27 cellular contexts compared by ENCODE assay signal in the genomic region with DNA sequence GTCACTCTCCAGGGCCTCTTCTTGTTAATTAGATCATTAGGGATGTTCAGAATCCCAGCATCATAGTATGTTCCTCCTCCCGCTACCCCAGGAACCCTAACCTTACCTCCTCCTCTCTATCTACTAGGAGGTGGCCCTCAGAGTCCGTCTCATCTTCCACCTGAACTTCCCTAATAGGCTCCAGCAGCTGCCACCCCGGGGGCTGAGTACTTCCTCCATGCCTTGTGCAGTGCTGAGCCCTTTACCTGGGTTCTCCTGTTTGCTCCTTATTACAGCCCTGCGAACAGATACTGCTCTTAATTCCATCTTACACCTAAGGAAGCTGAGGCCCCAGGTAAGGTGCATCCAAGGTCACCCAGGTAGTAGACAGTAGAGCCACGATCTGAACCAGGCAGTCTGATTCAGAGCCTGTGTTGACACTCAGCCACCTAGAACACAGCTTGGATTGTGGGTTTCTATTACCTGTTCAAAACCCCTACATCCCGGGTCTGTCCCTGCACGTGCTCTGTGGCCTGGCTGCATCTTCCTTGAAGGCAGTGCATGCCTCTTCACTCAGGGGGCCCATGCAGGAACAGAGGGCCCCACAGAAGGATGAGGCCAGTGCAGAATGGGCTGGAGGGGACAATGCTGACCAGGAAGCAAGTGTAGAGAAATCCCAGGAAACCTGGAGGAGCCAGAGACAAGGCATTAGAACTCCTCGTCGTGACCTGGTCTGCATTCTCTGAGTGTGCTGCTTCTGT. TPM values are rescaled to one million over a fixed set of nuclear protein-coding genes. Genes with fewer than 3 reads are reported as not detected.
DNase-seq lines count a peak whose midpoint lies in the region; ATAC-seq, FAIRE-seq and TF ChIP-seq lines count a peak whose summit lies in the region.
"Had no signal": no experiment of that assay in that cellular context is flagged by ENCODE, and none has a peak within 500 bp of the region (broad histone marks: within the 10 kb centered on the region; RNA-seq: fewer than 3 reads in every experiment).

No MANE protein-coding gene starts in this region.

- ATAC-seq in activated CD8-positive, alpha-beta T cell treated with anti-CD3 and anti-CD28 coated beads, Interleukin-2, amount 10 ng/mL, durations not matched to agents 7 days and 5 days, result no peak
- ATAC-seq in activated CD8-positive, alpha-beta T cell treated with anti-CD3 and anti-CD28 coated beads for 36 hours, result no peak
- no peak for ATAC-seq in GM21447 (IDR thresholded peaks at IDR 0.05; ENCODE audit: unreplicated experiment)
- ATAC-seq: GM23338; Panc1; stimulated activated memory B cell treated with anti-CD40 and anti-IgM and Interleukin-4, amounts not matched to agents 10 μg/mL and 1 μg/mL and 100 μg/mL, for 72 hours had no signal

- WGBS in endodermal cell (ENCODE audit: insufficient coverage in 1 of 2, insufficient read length in 1 of 2), 2 experiments, result 88 to 90% methylated on average over 4 to 9 of the region's 9 CpGs
- WGBS in neuronal stem cell (ENCODE audit: extremely low coverage in 2 of 2, insufficient read length in 2 of 2, insufficient replicate concordance in 1 of 2), 2 donors, result no CpG with 5 or more reads among the region's 9 CpGs

- no peak overlapping the region for H3K4ac ChIP-seq in neuronal stem cell (ENCODE audit: low read length)

- no peaks in the 10 kb centered on the region for H3K27me3 Mint-ChIP-seq in activated CD8-positive, alpha-beta T cell treated with anti-CD3 and anti-CD28 coated beads, Interleukin-2, amount 10 ng/mL, durations not matched to agents 7 days and 5 days (ENCODE audit: low read depth)
- H3K27me3 Mint-ChIP-seq in activated CD8-positive, alpha-beta T cell treated with anti-CD3 and anti-CD28 coated beads for 36 hours, result no peaks in the 10 kb centered on the region
- H3K27me3 Mint-ChIP-seq in CD8-positive, alpha-beta memory T cell, result no peaks in the 10 kb centered on the region
- H3K27me3 Mint-ChIP-seq in endodermal cell (ENCODE audit: insufficient read depth), result no peaks in the 10 kb centered on the region
- H3K27me3 Mint-ChIP-seq: stimulated activated memory B cell treated with anti-CD40 and anti-IgM and Interleukin-4, amounts not matched to agents 10 μg/mL and 1 μg/mL and 100 μg/mL, for 72 hours had no signal

- TF ChIP-seq POLR2A in H54 (IDR thresholded peaks at IDR 0.05; ENCODE audit: low read depth, low read length), result no peak

- no peak overlapping the region for H3K27ac ChIP-seq in CD8-positive, alpha-beta memory T cell (ENCODE audit: low read depth, low read length)
- no peak overlapping the region for H3K27ac ChIP-seq in endodermal cell (ENCODE audit: low read depth, low read length)
- H3K27ac ChIP-seq in neuronal stem cell (replicated peaks; ENCODE audit: low read length), result no peak overlapping the region
- H3K27ac ChIP-seq: uterus had no signal

- H3K14ac ChIP-seq in neuronal stem cell (ENCODE audit: low read length), result no peak overlapping the region

- POLR2A ChIA-PET in activated CD8-positive, alpha-beta T cell treated with anti-CD3 and anti-CD28 coated beads, Interleukin-2, amount 10 ng/mL, durations not matched to agents 7 days and 5 days (lab: Charles Lee), result no interaction called here
- POLR2A ChIA-PET in activated CD8-positive, alpha-beta T cell treated with anti-CD3 and anti-CD28 coated beads for 36 hours (lab: Charles Lee), result interaction anchor here (0.7 to 1.5 kb wide), 3 partner anchors 26 to 230 kb away, joined by 3 read pairs; no protein-coding TSS in a partner anchor
- POLR2A ChIA-PET in CD8-positive, alpha-beta memory T cell (lab: Charles Lee), result no interaction called here

- H3K4me3 Mint-ChIP-seq in activated CD8-positive, alpha-beta T cell treated with anti-CD3 and anti-CD28 coated beads, Interleukin-2, amount 10 ng/mL, durations not matched to agents 7 days and 5 days, result no peak overlapping the region
- no peak overlapping the region for H3K4me3 Mint-ChIP-seq in activated CD8-positive, alpha-beta T cell treated with anti-CD3 and anti-CD28 coated beads for 36 hours
- peak overlapping the region in 6 of 7 donors; percentile 27 to 79 (median 63) for H3K4me3 Mint-ChIP-seq in CD8-positive, alpha-beta memory T cell
- H3K4me3 Mint-ChIP-seq in endodermal cell, result no peak overlapping the region
- H3K4me3 Mint-ChIP-seq: GM23338; stimulated activated memory B cell treated with anti-CD40 and anti-IgM and Interleukin-4, amounts not matched to agents 10 μg/mL and 1 μg/mL and 100 μg/mL, for 72 hours had no signal

- no peak overlapping the region for H2BK12ac ChIP-seq in neuronal stem cell (ENCODE audit: low read length)

- no peaks in the 10 kb centered on the region for H3K9me3 ChIP-seq in CD8-positive, alpha-beta memory T cell (ENCODE audit: low read length)
- no peaks in the 10 kb centered on the region for H3K9me3 ChIP-seq in endodermal cell (ENCODE audit: control insufficient read depth, low read length)
- no peaks in the 10 kb centered on the region for H3K9me3 ChIP-seq in neuronal stem cell (replicated peaks in 1 of 2; ENCODE audit: control insufficient read depth in 2 of 2, insufficient read depth in 1 of 2, low read depth in 1 of 2, low read length in 2 of 2)
- H3K9me3 ChIP-seq: BE2C, uterus had no signal

- H3K36me3 Mint-ChIP-seq in activated CD8-positive, alpha-beta T cell treated with anti-CD3 and anti-CD28 coated beads, Interleukin-2, amount 10 ng/mL, durations not matched to agents 7 days and 5 days (ENCODE audit: low read depth), result peaks cover 52% of the 10 kb centered on the region
- H3K36me3 Mint-ChIP-seq in activated CD8-positive, alpha-beta T cell treated with anti-CD3 and anti-CD28 coated beads for 36 hours (ENCODE audit: low read depth), result peaks cover 19% of the 10 kb centered on the region
- H3K36me3 Mint-ChIP-seq in CD8-positive, alpha-beta memory T cell, result peaks cover 4 to 45% (median 7%) of the 10 kb centered on the region in 3 donors
- peaks cover 40% of the 10 kb centered on the region for H3K36me3 Mint-ChIP-seq in endodermal cell (ENCODE audit: low read depth)

- peaks cover 69% of the 10 kb centered on the region for H3K4me1 Mint-ChIP-seq in activated CD8-positive, alpha-beta T cell treated with anti-CD3 and anti-CD28 coated beads, Interleukin-2, amount 10 ng/mL, durations not matched to agents 7 days and 5 days (ENCODE audit: low read depth)
- H3K4me1 Mint-ChIP-seq in activated CD8-positive, alpha-beta T cell treated with anti-CD3 and anti-CD28 coated beads for 36 hours (ENCODE audit: low read depth), result peaks cover 62% of the 10 kb centered on the region
- peaks cover 69 to 85% (median 76%) of the 10 kb centered on the region in 3 donors for H3K4me1 Mint-ChIP-seq in CD8-positive, alpha-beta memory T cell
- H3K4me1 Mint-ChIP-seq in endodermal cell, result no peaks in the 10 kb centered on the region
- H3K4me1 Mint-ChIP-seq: GM23338 had no signal

- H3K36me3 ChIP-seq in CD8-positive, alpha-beta memory T cell (ENCODE audit: insufficient read depth, low read length), result no peaks in the 10 kb centered on the region
- H3K36me3 ChIP-seq in endodermal cell (ENCODE audit: control insufficient read depth, insufficient read depth, low read length) (peaks cover 84% of the 10 kb centered on the region), neuronal stem cell (replicated peaks in 1 of 2; ENCODE audit: control insufficient read depth in 2 of 2, insufficient read depth in 2 of 2, low read length in 2 of 2) (peaks cover 22 to 80% of the 10 kb centered on the region in 2 donors)
- H3K36me3 ChIP-seq: uterus had no signal

- H3K4me3 ChIP-seq in CD8-positive, alpha-beta memory T cell (ENCODE audit: low read length), result no peak overlapping the region
- H3K4me3 ChIP-seq in endodermal cell (ENCODE audit: low read length), result no peak overlapping the region
- no peak overlapping the region for H3K4me3 ChIP-seq in neuronal stem cell (ENCODE audit: low read length in 2 of 2)
- H3K4me3 ChIP-seq: GM23338, lung, uterus had no signal

- no peak overlapping the region for H2BK120ac ChIP-seq in neuronal stem cell (ENCODE audit: low read depth, low read length)

- H2BK5ac ChIP-seq in neuronal stem cell (ENCODE audit: low read length), result no peak overlapping the region

- H3K4me1 ChIP-seq in CD8-positive, alpha-beta memory T cell (ENCODE audit: insufficient read depth, low read length), result peaks cover 81% of the 10 kb centered on the region
- H3K4me1 ChIP-seq in endodermal cell (ENCODE audit: control insufficient read depth, insufficient read depth, low read length), result no peaks in the 10 kb centered on the region
- no peaks in the 10 kb centered on the region for H3K4me1 ChIP-seq in neuronal stem cell (ENCODE audit: control insufficient read depth in 2 of 2, insufficient read depth in 1 of 2, low read depth in 1 of 2, low read length in 2 of 2)
- H3K4me1 ChIP-seq: uterus had no signal

- no peak for TF ChIP-seq CTCF in activated CD8-positive, alpha-beta T cell treated with anti-CD3 and anti-CD28 coated beads for 36 hours (IDR thresholded peaks at IDR 0.05)
- no peak for TF ChIP-seq CTCF in endodermal cell (conservative IDR thresholded peaks at IDR 0.05)

- no peak overlapping the region for H2AK5ac ChIP-seq in neuronal stem cell (ENCODE audit: low read depth, low read length)

- no peaks in the 10 kb centered on the region for H3K9me3 Mint-ChIP-seq in activated CD8-positive, alpha-beta T cell treated with anti-CD3 and anti-CD28 coated beads, Interleukin-2, amount 10 ng/mL, durations not matched to agents 7 days and 5 days (ENCODE audit: insufficient read depth)
- no peaks in the 10 kb centered on the region for H3K9me3 Mint-ChIP-seq in activated CD8-positive, alpha-beta T cell treated with anti-CD3 and anti-CD28 coated beads for 36 hours
- no peaks in the 10 kb centered on the region for H3K9me3 Mint-ChIP-seq in CD8-positive, alpha-beta memory T cell
- H3K9me3 Mint-ChIP-seq in endodermal cell, result no peaks in the 10 kb centered on the region
- H3K9me3 Mint-ChIP-seq: GM23338; stimulated activated memory B cell treated with anti-CD40 and anti-IgM and Interleukin-4, amounts not matched to agents 10 μg/mL and 1 μg/mL and 100 μg/mL, for 72 hours had no signal

- H3K4me2 ChIP-seq in neuronal stem cell (ENCODE audit: insufficient read depth, low read length, poor library complexity, severe bottlenecking), result no peak overlapping the region
- H3K4me2 ChIP-seq: GM23338 had no signal

- H3K27me3 ChIP-seq in CD8-positive, alpha-beta memory T cell (ENCODE audit: insufficient read depth, low read length, poor library complexity, severe bottlenecking), result no peaks in the 10 kb centered on the region
- no peaks in the 10 kb centered on the region for H3K27me3 ChIP-seq in endodermal cell (ENCODE audit: control insufficient read depth, insufficient read depth, low read length, poor library complexity, severe bottlenecking)
- H3K27me3 ChIP-seq in neuronal stem cell (ENCODE audit: control insufficient read depth in 3 of 3, insufficient read depth in 3 of 3, low read depth in 1 of 3, low read length in 3 of 3), result no peaks in the 10 kb centered on the region
- H3K27me3 ChIP-seq: BE2C, uterus had no signal

- intact Hi-C loops in activated CD8-positive, alpha-beta T cell treated with anti-CD3 and anti-CD28 coated beads for 36 hours (cut with micrococcal nuclease), result no loop called here

- H4K8ac ChIP-seq in neuronal stem cell (ENCODE audit: low read depth, low read length), result no peak overlapping the region

- H2AFZ ChIP-seq in neuronal stem cell (ENCODE audit: low read length), result no peak overlapping the region
- H2AFZ ChIP-seq: GM23338 had no signal

- no peak overlapping the region for H3K18ac ChIP-seq in neuronal stem cell (ENCODE audit: low read length)

- no peak for DNase-seq in activated CD8-positive, alpha-beta T cell treated with anti-CD3 and anti-CD28 coated beads, Interleukin-2, amount 10 ng/mL, durations not matched to agents 7 days and 5 days
- DNase-seq in activated CD8-positive, alpha-beta T cell treated with anti-CD3 and anti-CD28 coated beads for 36 hours, result no peak
- no peak for DNase-seq in CD8-positive, alpha-beta memory T cell
- DNase-seq in endodermal cell (peak; percentile 26), neuronal stem cell (ENCODE audit: low spot score) (no peak), H54 (ENCODE audit: insufficient read length, low spot score) (no peak)
- no peak for DNase-seq in stimulated activated CD4-positive, alpha-beta T cell treated with anti-CD3 and anti-CD28 coated beads, Interleukin-4, amount 100 ng/mL, for 4 hours
- DNase-seq: activated CD4-positive, CD25-positive, alpha-beta regulatory T cell treated with anti-CD3 and anti-CD28 coated beads, Interleukin-2, amount 50 U/mL, for 72 hours; activated effector memory CD4-positive, alpha-beta T cell treated with anti-CD3 and anti-CD28 coated beads, Interleukin-2, amount 50 U/mL, for 16 hours; anterior cingulate cortex; BE2C; KBM-7; kidney; NCI-H1436 treated with DMSO at 0.1 percent for 48 hours; NCI-H2107; SHP77 treated with DMSO at 0.1 percent for 48 hours; small intestine; stimulated activated CD4-positive, alpha-beta T cell treated with anti-CD3 and anti-CD28 coated beads, Interleukin-1b, Interleukin-23, amount 100 ng/mL, for 48 hours; uterus had no signal

- no peak overlapping the region for H3K9ac ChIP-seq in endodermal cell (ENCODE audit: extremely low read depth, low read length, poor library complexity, severe bottlenecking)
- H3K9ac ChIP-seq in neuronal stem cell (ENCODE audit: low read depth, low read length, poor library complexity), result peak overlapping the region; percentile 7

- H2BK15ac ChIP-seq in neuronal stem cell (ENCODE audit: low read length), result no peak overlapping the region

- FAIRE-seq in H54 (lab: Jason Lieb, UNC), result no peak
- FAIRE-seq: GM12891, kidney, small intestine, TTC549 had no signal

- CTCF ChIA-PET in activated CD8-positive, alpha-beta T cell treated with anti-CD3 and anti-CD28 coated beads, Interleukin-2, amount 10 ng/mL, durations not matched to agents 7 days and 5 days (lab: Charles Lee), result interaction anchor here (1.5 to 1.9 kb wide), 2 partner anchors 14 to 246 kb away, joined by 6 read pairs; no protein-coding TSS in a partner anchor
- CTCF ChIA-PET in activated CD8-positive, alpha-beta T cell treated with anti-CD3 and anti-CD28 coated beads for 36 hours (lab: Charles Lee), result interaction anchor here (0.9 kb wide), 1 partner anchor 11 kb away, joined by 3 read pairs; no protein-coding TSS in a partner anchor
- CTCF ChIA-PET in CD8-positive, alpha-beta memory T cell (lab: Charles Lee), result interaction anchor here (1.4 kb wide), 1 partner anchor 59 kb away, joined by 3 read pairs; no protein-coding TSS in a partner anchor

- H3K79me1 ChIP-seq in neuronal stem cell (ENCODE audit: low read depth, low read length), result no peaks in the 10 kb centered on the region

- H4K91ac ChIP-seq in neuronal stem cell (ENCODE audit: low read depth, low read length, poor library complexity), result no peak overlapping the region

- no peak overlapping the region for H3K23ac ChIP-seq in neuronal stem cell (ENCODE audit: low read depth, low read length, poor library complexity)

- H3K27ac Mint-ChIP-seq in activated CD8-positive, alpha-beta T cell treated with anti-CD3 and anti-CD28 coated beads, Interleukin-2, amount 10 ng/mL, durations not matched to agents 7 days and 5 days, result peak overlapping the region; percentile 84
- no peak overlapping the region for H3K27ac Mint-ChIP-seq in activated CD8-positive, alpha-beta T cell treated with anti-CD3 and anti-CD28 coated beads for 36 hours
- peak overlapping the region; percentile 36 to 94 (median 78) for H3K27ac Mint-ChIP-seq in CD8-positive, alpha-beta memory T cell
- H3K27ac Mint-ChIP-seq in endodermal cell, result peak overlapping the region; percentile 56
- H3K27ac Mint-ChIP-seq: GM23338; stimulated activated memory B cell treated with anti-CD40 and anti-IgM and Interleukin-4, amounts not matched to agents 10 μg/mL and 1 μg/mL and 100 μg/mL, for 72 hours had no signal

RNA-seq across cellular contexts. Expression of a gene that starts 51.4 kb away (rescaled TPM):
- 1 to 10 TPM in 1 of 2 experiments, under 1 TPM in 1; 0.83 to 1.0 TPM for total RNA-seq in activated CD8-positive, alpha-beta T cell treated with anti-CD3 and anti-CD28 coated beads, Interleukin-2, amount 10 ng/mL, durations not matched to agents 7 days and 5 days
- total RNA-seq in activated CD8-positive, alpha-beta T cell treated with anti-CD3 and anti-CD28 coated beads for 36 hours, result under 1 TPM; 0.43 TPM
- under 1 TPM; 0.38 to 0.46 TPM for total RNA-seq in CD8-positive, alpha-beta memory T cell
- not detected for polyA plus RNA-seq in CD8-positive, alpha-beta memory T cell
- total RNA-seq in endodermal cell, result 1 to 10 TPM in 1 of 2 donors, under 1 TPM in 1; 1.00 to 2.5 TPM
- polyA plus RNA-seq in endodermal cell (2013, experiment 1 of 2), result 0.32 TPM
- polyA plus RNA-seq in endodermal cell (2013, experiment 2 of 2), result 0.41 TPM
- 0.13 TPM for polyA plus RNA-seq in neuronal stem cell (2013, experiment 1 of 2)
- polyA plus RNA-seq in neuronal stem cell (2013, experiment 2 of 2), result 0.12 TPM
- total RNA-seq: HT1080 had no signal

Comparison
In these comparisons a context has a peak if more than half of its experiments do, and no peak if none do; other contexts are left out.
1. H3K4me3 Mint-ChIP-seq: peak in CD8-positive, alpha-beta memory T cell (6 of 7); none in activated CD8-positive, alpha-beta T cell treated with anti-CD3 and anti-CD28 coated beads, Interleukin-2, amount 10 ng/mL, durations not matched to agents 7 days and 5 days (single experiment), activated CD8-positive, alpha-beta T cell treated with anti-CD3 and anti-CD28 coated beads for 36 hours (single experiment) and endodermal cell (single experiment).